In genomic region chr19:15197275-15198005, GRCh38 we compare ENCODE assay signal across 9 cellular contexts. TPM values are rescaled to one million over a fixed set of nuclear protein-coding genes. Genes with fewer than 3 reads are reported as not detected.
DNase-seq lines count a peak whose midpoint lies in the region; ATAC-seq and TF ChIP-seq lines count a peak whose summit lies in the region.
"Had no signal": no experiment of that assay in that cellular context is flagged by ENCODE, and none has a peak within 500 bp of the region (broad histone marks: within the 10 kb centered on the region; RNA-seq: fewer than 3 reads in every experiment).

No MANE protein-coding gene starts in this region.

- no peak overlapping the region for H4K5ac ChIP-seq in H9 (ENCODE audit: insufficient read length, low read depth, low read length)

- ATAC-seq in gastroesophageal sphincter (no peak), GM21360 (IDR thresholded peaks at IDR 0.05; ENCODE audit: unreplicated experiment) (no peak)

- H3K4me1 Mint-ChIP-seq in H9 (peaks cover 37% of the 10 kb centered on the region in 2 experiments), mesothelial cell of epicardium (peaks cover 25% of the 10 kb centered on the region)

- H3K27me3 ChIP-seq in H9 (ENCODE audit: insufficient read depth, low read length), result no peaks in the 10 kb centered on the region
- peaks cover 95% of the 10 kb centered on the region for H3K27me3 ChIP-seq in gastroesophageal sphincter

- peaks cover 7 to 52% (median 39%) of the 10 kb centered on the region in 3 experiments; a peak in 6 of 7 replicates for H3K36me3 Mint-ChIP-seq in H9 (ENCODE audit: insufficient read depth in 1 of 3, low read depth in 3 of 3)
- H3K36me3 Mint-ChIP-seq in mesothelial cell of epicardium, result no peaks in the 10 kb centered on the region

- no peak overlapping the region for H2BK120ac ChIP-seq in H9 (ENCODE audit: low read depth, low read length, poor library complexity, severe bottlenecking)

- H4K8ac ChIP-seq in H9 (replicated peaks; ENCODE audit: insufficient read length, low read depth, low read length), result no peak overlapping the region

- H3K4me3 Mint-ChIP-seq in H9 (peak overlapping the region; percentile 41 to 88; a peak in 3 of 5 replicates), mesothelial cell of epicardium (peak overlapping the region; percentile 43)

- no peak overlapping the region for H2BK20ac ChIP-seq in H9 (ENCODE audit: low read depth, low read length, poor library complexity, severe bottlenecking)

- H3K4me2 ChIP-seq in H9 (ENCODE audit: insufficient read depth, insufficient read length, low read length), result no peak overlapping the region

- H3K9me3 ChIP-seq in H9 (ENCODE audit: control insufficient read depth, low read depth, low read length) (no peaks in the 10 kb centered on the region), gastroesophageal sphincter (no peaks in the 10 kb centered on the region)

- H3K9me3 Mint-ChIP-seq in H9 (no peaks in the 10 kb centered on the region; a peak in 1 of 5 replicates), mesothelial cell of epicardium (no peaks in the 10 kb centered on the region)

- H3K18ac ChIP-seq in H9 (ENCODE audit: insufficient read length, low read depth, low read length), result no peak overlapping the region

- no peak overlapping the region for H4K91ac ChIP-seq in H9 (ENCODE audit: insufficient read length, low read depth, low read length)

- H3K79me1 ChIP-seq in H9 (ENCODE audit: insufficient read depth, low read depth, low read length, poor library complexity, severe bottlenecking), result no peaks in the 10 kb centered on the region

- H3K4me3 ChIP-seq in gastroesophageal sphincter, result peak overlapping the region in 1 of 2 donors; percentile 1

- H3K23me2 ChIP-seq in H9 (ENCODE audit: insufficient read length, low read depth, low read length, poor library complexity, severe bottlenecking), result peaks cover 4% of the 10 kb centered on the region

- no peak overlapping the region for H2BK5ac ChIP-seq in H9 (ENCODE audit: insufficient read length, low read length)

- H3K14ac ChIP-seq in H9 (ENCODE audit: insufficient read depth, low read length), result no peak overlapping the region

- peaks cover 14% of the 10 kb centered on the region; the same call in 1 of the 2 replicates for H3K79me2 ChIP-seq in H9 (ENCODE audit: insufficient read depth, low read length)

- peak overlapping the region in 1 of 3 experiments; percentile 52; a peak in 3 of 7 replicates for H3K27ac Mint-ChIP-seq in H9
- H3K27ac Mint-ChIP-seq in mesothelial cell of epicardium, result peak overlapping the region; percentile 35

- H2BK15ac ChIP-seq in H9 (ENCODE audit: low read depth, low read length), result no peak overlapping the region

- no peak overlapping the region for H2AK5ac ChIP-seq in H9 (ENCODE audit: insufficient read length, low read length)

- H3K27ac ChIP-seq in H9 (ENCODE audit: insufficient read length, low read depth, low read length) (no peak overlapping the region), RWPE1 (peak overlapping the region; percentile 92), gastroesophageal sphincter (peak overlapping the region in 2 of 4 donors; percentile 17 to 65)

- no peak overlapping the region for H3T11ph ChIP-seq in H9 (ENCODE audit: low read length)

- no peak overlapping the region for H3K9ac ChIP-seq in H9 (ENCODE audit: extremely low read depth, insufficient read length, low read length)

- no CpG with 5 or more reads among the region's 15 CpGs for WGBS in H9 (ENCODE audit: extremely low coverage, insufficient read length, low lambda C conversion rate)
- WGBS in gastroesophageal sphincter (ENCODE audit: low coverage in 1 of 2), 2 donors, result 0 to 42% methylated on average over 2 to 3 of the region's 15 CpGs

- TF ChIP-seq POLR2A in gastroesophageal sphincter (IDR thresholded peaks at IDR 0.05), result no peak

- no peak overlapping the region for H2AFZ ChIP-seq in H9 (ENCODE audit: low read length)

- H3K23ac ChIP-seq in H9 (ENCODE audit: insufficient read length, low read depth, low read length), result no peak overlapping the region

- H3K4me1 ChIP-seq in H9 (ENCODE audit: insufficient read depth, low read length), result peaks cover 6% of the 10 kb centered on the region; the same call in 1 of the 2 replicates
- H3K4me1 ChIP-seq in gastroesophageal sphincter, result peaks cover 0 to 37% (median 14%) of the 10 kb centered on the region in 3 donors

- no peaks in the 10 kb centered on the region for H4K20me1 ChIP-seq in H9 (ENCODE audit: control insufficient read depth, insufficient read depth, insufficient read length)

- H3K27me3 Mint-ChIP-seq in H9 (ENCODE audit: low read depth) (peaks cover 3% of the 10 kb centered on the region), mesothelial cell of epicardium (ENCODE audit: low read depth) (no peaks in the 10 kb centered on the region)

- intact Hi-C loops in posterior vena cava (cut with DNase I), result loop anchor here in 1 of 2 donors (5.0 kb wide), 1 partner anchor 50 kb away; no protein-coding TSS in a partner anchor

- TF ChIP-seq CTCF in H9 (conservative IDR thresholded peaks at IDR 0.05) (no peak), RWPE1 (conservative IDR thresholded peaks at IDR 0.05; ENCODE audit: low read depth) (no peak), mesothelial cell of epicardium (IDR thresholded peaks at IDR 0.05; ENCODE audit: unreplicated experiment) (no peak), gastroesophageal sphincter (IDR thresholded peaks at IDR 0.05) (no peak)

- CTCF ChIA-PET in RWPE1 (lab: Yijun Ruan, JAX), result interaction anchor here (2.7 kb wide), 1 partner anchor 53 kb away, joined by 19 read pairs; no protein-coding TSS in a partner anchor

- no peak overlapping the region for H2BK12ac ChIP-seq in H9 (ENCODE audit: insufficient read length, low read depth, low read length)

- H3K4ac ChIP-seq in H9 (ENCODE audit: low read depth, low read length), result no peak overlapping the region

- H3K56ac ChIP-seq in H9 (ENCODE audit: insufficient read length, low read depth, low read length), result no peak overlapping the region

- DNase-seq in AML-193 (lab: John Stamatoyannopoulos, UW) (peak; percentile 20 to 44), H9 (no peak), RWPE1 (ENCODE audit: low spot score) (no peak), mesothelial cell of epicardium (ENCODE audit: low spot score in 2 of 2, unreplicated experiment in 2 of 2) (no peak), NCI-H82 treated with DMSO at 0.1 percent for 48 hours (lab: John Stamatoyannopoulos, UW; ENCODE audit: unreplicated experiment) (no peak), posterior vena cava (ENCODE audit: low spot score) (no peak)
- DNase-seq: dermis blood vessel endothelial cell had no signal

- POLR2A ChIA-PET in RWPE1 (lab: Yijun Ruan, JAX; ENCODE audit: low non-redundant PET), result no interaction called here

- no peaks in the 10 kb centered on the region for H3K36me3 ChIP-seq in gastroesophageal sphincter

- TF ChIP-seq EP300 in gastroesophageal sphincter (IDR thresholded peaks at IDR 0.05), result no peak

RNA-seq across cellular contexts. Expression of gene NOTCH3, which starts 3.4 kb away (rescaled TPM):
- 164 and 165 TPM in 2 replicates for total RNA-seq in H9 (2021)
- total RNA-seq in mesothelial cell of epicardium, result 192 to 204 TPM (median 192 TPM) in 3 replicates
- total RNA-seq in posterior vena cava, result 100 to 1,000 TPM; 164 to 165 TPM
- total RNA-seq in gastroesophageal sphincter, result 10 to 100 TPM; 19.1 to 54.8 (median 35.4) TPM

RNA-seq across cellular contexts. Expression of gene EPHX3, which starts 34.8 kb away (rescaled TPM):
- total RNA-seq in H9 (2021) (26.7 and 27.4 TPM in 2 replicates), mesothelial cell of epicardium (2.1 to 2.4 TPM (median 2.1 TPM) in 3 replicates), posterior vena cava (under 1 TPM; 0.48 to 0.51 TPM), gastroesophageal sphincter (1 to 10 TPM in 1 of 4 donors, under 1 TPM in 1, not detected in 2; 0.78 to 1.6 TPM)

Comparison
In these comparisons a context has a peak if more than half of its experiments do, and no peak if none do; other contexts are left out.
1. DNase-seq: peak in AML-193 (2 of 2); none in H9 (single experiment), RWPE1 (single experiment), mesothelial cell of epicardium (0 of 2), NCI-H82 treated with DMSO at 0.1 percent for 48 hours (single experiment) and posterior vena cava (single experiment).